In the genomic region with DNA sequence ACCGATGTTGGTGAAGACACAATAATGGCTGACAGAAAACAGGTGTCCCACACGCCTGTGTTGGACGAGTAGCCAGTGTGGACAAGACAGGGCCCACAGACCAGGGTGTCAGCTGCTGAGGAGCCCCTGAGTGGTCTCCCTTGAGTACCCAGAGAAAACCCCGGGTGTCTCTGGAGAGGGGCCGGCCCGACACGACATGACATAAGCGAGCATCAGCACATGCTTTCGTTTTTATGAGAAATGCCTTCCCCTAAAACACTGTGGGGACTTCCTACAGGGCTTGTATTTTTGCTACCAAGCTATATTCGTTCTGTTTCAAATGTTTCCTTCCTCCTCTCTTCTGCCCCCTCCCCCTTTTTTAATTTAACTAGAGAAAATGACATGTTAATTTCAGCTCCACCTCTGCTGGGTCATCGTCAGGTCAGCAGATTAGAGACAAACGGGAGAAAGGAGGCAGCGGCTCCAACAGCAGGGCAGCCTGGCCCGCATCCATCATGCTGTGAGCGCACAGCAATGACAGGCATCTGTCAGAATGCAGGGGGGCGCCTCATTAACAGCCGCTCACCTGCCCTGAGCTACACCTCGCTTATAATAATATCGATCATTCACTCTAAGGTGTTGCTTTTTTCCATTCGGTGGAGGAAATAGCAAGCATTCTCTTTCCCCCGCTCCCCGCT, we compare ENCODE assay signal across 10 cellular contexts.
DNase-seq lines count a peak whose midpoint lies in the region; ATAC-seq and TF ChIP-seq lines count a peak whose summit lies in the region.
"Had no signal": no experiment of that assay in that cellular context is flagged by ENCODE, and none has a peak within 500 bp of the region (broad histone marks: within the 10 kb centered on the region; RNA-seq: fewer than 3 reads in every experiment).

No MANE protein-coding gene starts in this region.

- H3K4me3 ChIP-seq in fibroblast of the aortic adventitia (ENCODE audit: low read depth, low read length) (peak overlapping the region; percentile 35), skeletal muscle satellite cell (ENCODE audit: low read length) (peak overlapping the region; percentile 35), prostate gland (no peak overlapping the region), PC-3 (ENCODE audit: low read length) (no peak overlapping the region; the same call in 1 of the 2 replicates)

- H3K79me2 ChIP-seq in PC-3 (ENCODE audit: low read length), result no peaks in the 10 kb centered on the region

- H3K9ac ChIP-seq in skeletal muscle satellite cell (ENCODE audit: low read depth, low read length) (peak overlapping the region; percentile 18), PC-3 (ENCODE audit: low read length) (no peak overlapping the region)

- H3K4me2 ChIP-seq in skeletal muscle satellite cell (ENCODE audit: low read length) (peak overlapping the region; percentile 60), PC-3 (ENCODE audit: low read length) (no peak overlapping the region)

- POLR2A ChIA-PET in PC-3 (lab: Charles Lee; ENCODE audit: unreplicated experiment), result no interaction called here

- TF ChIP-seq POLR2A in prostate gland (IDR thresholded peaks at IDR 0.05), result no peak

- no TSS peak for BruUV-seq in PC-3 (replicated peaks; lab: Mats Ljungman, UMichigan)

- peak; percentile 98 for DNase-seq in NCI-H146 treated with DMSO at 0.1 percent for 48 hours (lab: John Stamatoyannopoulos, UW; ENCODE audit: unreplicated experiment)
- DNase-seq in fibroblast of the aortic adventitia (ENCODE audit: low read depth), result peak; percentile 4
- no peak for DNase-seq in prostate gland (ENCODE audit: low spot score)
- DNase-seq in NCI-H524 treated with DMSO at 0.1 percent for 48 hours (lab: John Stamatoyannopoulos, UW), result no peak
- DNase-seq in PC-3, result no peak
- DNase-seq: activated CD4-positive, alpha-beta T cell treated with anti-CD3 and anti-CD28 coated beads, Interleukin-2, amount 50 U/mL, for 1 hour; amniotic stem cell; GDM1 had no signal

- no peak overlapping the region for H2AFZ ChIP-seq in PC-3 (ENCODE audit: low read length)

- H3K36me3 ChIP-seq in skeletal muscle satellite cell (ENCODE audit: insufficient read depth, low read length), result no peaks in the 10 kb centered on the region
- no peaks in the 10 kb centered on the region for H3K36me3 ChIP-seq in prostate gland
- no peaks in the 10 kb centered on the region for H3K36me3 ChIP-seq in PC-3 (ENCODE audit: low read depth, low read length)

- no peak for TF ChIP-seq CTCF in fibroblast of the aortic adventitia (IDR thresholded peaks at IDR 0.05; ENCODE audit: insufficient read depth, low read length)
- TF ChIP-seq CTCF in prostate gland (IDR thresholded peaks at IDR 0.05), result no peak
- TF ChIP-seq CTCF in PC-3 (conservative IDR thresholded peaks at IDR 0.05; ENCODE audit: low read depth, low read length), result no peak

- intact Hi-C loops in prostate gland (cut with DNase I), result no loop called here
- intact Hi-C loops in PC-3 (cut with micrococcal nuclease), result no loop called here

- H3K9me3 ChIP-seq in skeletal muscle satellite cell (replicated peaks; ENCODE audit: low read length) (no peaks in the 10 kb centered on the region), prostate gland (no peaks in the 10 kb centered on the region), PC-3 (ENCODE audit: low read length) (no peaks in the 10 kb centered on the region)

- no peaks in the 10 kb centered on the region for H3K9me2 ChIP-seq in PC-3 (replicated peaks; ENCODE audit: low read length)

- no peaks in the 10 kb centered on the region for H3F3A ChIP-seq in PC-3 (ENCODE audit: low read length, unreplicated experiment)

- peak; percentile 69 for ATAC-seq in GM18502 (IDR thresholded peaks at IDR 0.05; ENCODE audit: poor library complexity, unreplicated experiment)
- ATAC-seq in PC-3, result no peak

- WGBS in prostate gland, result 55% methylated on average over 22 of the region's 22 CpGs

- H3K4me1 ChIP-seq in skeletal muscle satellite cell (ENCODE audit: control insufficient read depth, insufficient read depth, low read length) (peaks cover 6% of the 10 kb centered on the region), prostate gland (replicated peaks) (no peaks in the 10 kb centered on the region), PC-3 (ENCODE audit: insufficient read depth, low read length) (no peaks in the 10 kb centered on the region)

- H4K20me1 ChIP-seq in PC-3 (ENCODE audit: low read length), result no peaks in the 10 kb centered on the region

- CTCF ChIA-PET in PC-3 (lab: Charles Lee), result no interaction called here

- no peak overlapping the region for H3K27ac ChIP-seq in prostate gland
- H3K27ac ChIP-seq in PC-3 (ENCODE audit: low read length), result no peak overlapping the region

- peaks cover 4% of the 10 kb centered on the region for H3K27me3 ChIP-seq in skeletal muscle satellite cell (ENCODE audit: control insufficient read depth, insufficient read depth, low read length)
- H3K27me3 ChIP-seq in prostate gland (replicated peaks; ENCODE audit: insufficient read depth), result no peaks in the 10 kb centered on the region
- H3K27me3 ChIP-seq in PC-3 (ENCODE audit: low read length), result peaks cover 69% of the 10 kb centered on the region

Comparison
In these comparisons a context has a peak if more than half of its experiments do, and no peak if none do; other contexts are left out.
1. DNase-seq: peak in NCI-H146 treated with DMSO at 0.1 percent for 48 hours (single experiment) and fibroblast of the aortic adventitia (single experiment); none in prostate gland (single experiment), NCI-H524 treated with DMSO at 0.1 percent for 48 hours (single experiment) and PC-3 (single experiment).
2. H3K4me3 ChIP-seq: peak in fibroblast of the aortic adventitia (single experiment) and skeletal muscle satellite cell (single experiment); none in prostate gland (0 of 2) and PC-3 (single experiment).